Comparison of ENCODE assay signal across 10 cellular contexts in genomic region chr16:85402910-85403692, GRCh38.
DNase-seq lines count a peak whose midpoint lies in the region; ATAC-seq and TF ChIP-seq lines count a peak whose summit lies in the region.
"Had no signal": no experiment of that assay in that cellular context is flagged by ENCODE, and none has a peak within 500 bp of the region (broad histone marks: within the 10 kb centered on the region; RNA-seq: fewer than 3 reads in every experiment).

No MANE protein-coding gene starts in this region.

- POLR2A ChIA-PET in activated B cell treated with CpG ODN at 0.5 μM for 24 hours (lab: Charles Lee) = no interaction called here

- CTCF ChIA-PET in activated naive CD4-positive, alpha-beta T cell treated with anti-CD3 and anti-CD28 coated beads, Interleukin-2, amount 10 ng/mL, durations not matched to agents 7 days and 5 days (lab: Charles Lee) = interaction anchor here (0.7 to 2.1 kb wide), 5 partner anchors 10 to 90 kb away, joined by 3 to 6 read pairs (median 4); no protein-coding TSS in a partner anchor
- CTCF ChIA-PET in activated B cell treated with CpG ODN at 0.5 μM for 24 hours (lab: Charles Lee) = interaction anchor here (1.2 kb wide), 1 partner anchor 18 kb away, joined by 5 read pairs; no protein-coding TSS in a partner anchor

- H3K4me1 Mint-ChIP-seq in activated naive CD4-positive, alpha-beta T cell treated with anti-CD3 and anti-CD28 coated beads, Interleukin-2, amount 10 ng/mL, durations not matched to agents 7 days and 5 days = no peaks in the 10 kb centered on the region
- no peaks in the 10 kb centered on the region for H3K4me1 Mint-ChIP-seq in activated B cell treated with CpG ODN at 0.5 μM for 24 hours
- H3K4me1 Mint-ChIP-seq: activated T-helper 17 cell treated with anti-CD3 and anti-CD28 coated beads, Interleukin-2, amount 50 U/mL, for 72 hours had no signal

- no peaks in the 10 kb centered on the region for H3K36me3 Mint-ChIP-seq in activated naive CD4-positive, alpha-beta T cell treated with anti-CD3 and anti-CD28 coated beads, Interleukin-2, amount 10 ng/mL, durations not matched to agents 7 days and 5 days
- no peaks in the 10 kb centered on the region for H3K36me3 Mint-ChIP-seq in activated B cell treated with CpG ODN at 0.5 μM for 24 hours (ENCODE audit: low read depth)

- ATAC-seq in activated B cell treated with CpG ODN at 0.5 μM for 24 hours (ENCODE audit: low read depth) = no peak
- ATAC-seq: activated T-helper 17 cell treated with anti-CD3 and anti-CD28 coated beads, Interleukin-2, amount 50 U/mL, for 72 hours had no signal

- intact Hi-C loops in activated B cell treated with CpG ODN at 0.5 μM for 24 hours (cut with micrococcal nuclease) = no loop called here
- intact Hi-C loops in uterus (cut with DNase I; ENCODE audit: low total_unique reads) = no loop called here

- H3K27ac ChIP-seq in uterus = no peak overlapping the region

- H3K27ac Mint-ChIP-seq in activated naive CD4-positive, alpha-beta T cell treated with anti-CD3 and anti-CD28 coated beads, Interleukin-2, amount 10 ng/mL, durations not matched to agents 7 days and 5 days = no peak overlapping the region
- no peak overlapping the region for H3K27ac Mint-ChIP-seq in activated B cell treated with CpG ODN at 0.5 μM for 24 hours
- H3K27ac Mint-ChIP-seq: activated T-helper 17 cell treated with anti-CD3 and anti-CD28 coated beads, Interleukin-2, amount 50 U/mL, for 72 hours had no signal

- peak; percentile 4 for DNase-seq in activated naive CD4-positive, alpha-beta T cell treated with anti-CD3 and anti-CD28 coated beads, Interleukin-2, amount 50 U/mL, for 16 hours
- no peak for DNase-seq in activated naive CD4-positive, alpha-beta T cell treated with anti-CD3 and anti-CD28 coated beads, Interleukin-2, amount 10 ng/mL, durations not matched to agents 7 days and 5 days
- DNase-seq in activated B cell treated with CpG ODN at 0.5 μM for 24 hours = peak; percentile 2
- DNase-seq in iPS-NIHi11 (ENCODE audit: low spot score) = peak; percentile 54
- peak; percentile 19 to 31 for DNase-seq in uterus
- no peak for DNase-seq in dedifferentiated amniotic fluid mesenchymal stem cell (ENCODE audit: extremely low spot score)
- DNase-seq in DMS53 treated with DMSO at 0.1 percent for 48 hours (lab: John Stamatoyannopoulos, UW; ENCODE audit: unreplicated experiment) = no peak
- DNase-seq in effector CD4-positive, alpha-beta T cell = no peak
- DNase-seq: DMS53 had no signal

- no peaks in the 10 kb centered on the region for H3K27me3 ChIP-seq in uterus

- no peaks in the 10 kb centered on the region for H3K9me3 Mint-ChIP-seq in activated naive CD4-positive, alpha-beta T cell treated with anti-CD3 and anti-CD28 coated beads, Interleukin-2, amount 10 ng/mL, durations not matched to agents 7 days and 5 days
- H3K9me3 Mint-ChIP-seq in activated B cell treated with CpG ODN at 0.5 μM for 24 hours = no peaks in the 10 kb centered on the region
- H3K9me3 Mint-ChIP-seq: activated T-helper 17 cell treated with anti-CD3 and anti-CD28 coated beads, Interleukin-2, amount 50 U/mL, for 72 hours had no signal

- no peaks in the 10 kb centered on the region for H3K4me1 ChIP-seq in uterus

- TF ChIP-seq POLR2A in uterus (IDR thresholded peaks at IDR 0.05) = no peak

- H3K36me3 ChIP-seq in uterus = no peaks in the 10 kb centered on the region

- no peaks in the 10 kb centered on the region for H3K9me3 ChIP-seq in uterus

- H3K27me3 Mint-ChIP-seq in activated naive CD4-positive, alpha-beta T cell treated with anti-CD3 and anti-CD28 coated beads, Interleukin-2, amount 10 ng/mL, durations not matched to agents 7 days and 5 days = peaks cover 6% of the 10 kb centered on the region
- H3K27me3 Mint-ChIP-seq in activated B cell treated with CpG ODN at 0.5 μM for 24 hours = peaks cover 3% of the 10 kb centered on the region
- H3K27me3 Mint-ChIP-seq: activated T-helper 17 cell treated with anti-CD3 and anti-CD28 coated beads, Interleukin-2, amount 50 U/mL, for 72 hours had no signal

- TF ChIP-seq CTCF in activated B cell treated with CpG ODN at 0.5 μM for 24 hours (IDR thresholded peaks at IDR 0.05) (no peak), uterus (IDR thresholded peaks at IDR 0.05) (no peak)

- no peak overlapping the region for H3K4me3 Mint-ChIP-seq in activated naive CD4-positive, alpha-beta T cell treated with anti-CD3 and anti-CD28 coated beads, Interleukin-2, amount 10 ng/mL, durations not matched to agents 7 days and 5 days
- no peak overlapping the region for H3K4me3 Mint-ChIP-seq in activated B cell treated with CpG ODN at 0.5 μM for 24 hours
- H3K4me3 Mint-ChIP-seq: activated T-helper 17 cell treated with anti-CD3 and anti-CD28 coated beads, Interleukin-2, amount 50 U/mL, for 72 hours had no signal

- H3K4me3 ChIP-seq in uterus = no peak overlapping the region

Comparison
In these comparisons a context has a peak if more than half of its experiments do, and no peak if none do; other contexts are left out.
1. DNase-seq: peak in activated naive CD4-positive, alpha-beta T cell treated with anti-CD3 and anti-CD28 coated beads, Interleukin-2, amount 50 U/mL, for 16 hours (single experiment), activated B cell treated with CpG ODN at 0.5 μM for 24 hours (single experiment), iPS-NIHi11 (single experiment) and uterus (2 of 2); none in activated naive CD4-positive, alpha-beta T cell treated with anti-CD3 and anti-CD28 coated beads, Interleukin-2, amount 10 ng/mL, durations not matched to agents 7 days and 5 days (single experiment), dedifferentiated amniotic fluid mesenchymal stem cell (single experiment), DMS53 treated with DMSO at 0.1 percent for 48 hours (single experiment) and effector CD4-positive, alpha-beta T cell (single experiment).